In genomic region chr4:158291334-158292055, GRCh38 we compare ENCODE assay signal across 34 cellular contexts.
"Had no signal": no experiment of that assay in that cellular context is flagged by ENCODE, and none has a peak within 500 bp of the region (broad histone marks: within the 10 kb centered on the region; RNA-seq: fewer than 3 reads in every experiment).

No MANE protein-coding gene starts in this region.

- H3K4me3 Mint-ChIP-seq: activated CD4-positive, alpha-beta memory T cell treated with anti-CD3 and anti-CD28 coated beads, Interleukin-2, amount 10 ng/mL, durations not matched to agents 7 days and 5 days; activated naive CD4-positive, alpha-beta T cell treated with anti-CD3 and anti-CD28 coated beads, Interleukin-2, amount 50 U/mL, for 24 hours; activated naive CD8-positive, alpha-beta T cell treated with anti-CD3 and anti-CD28 coated beads, Interleukin-2, amount 10 ng/mL, durations not matched to agents 7 days and 5 days had no signal

- H2AFZ ChIP-seq: PC-9 had no signal

- H3K27ac Mint-ChIP-seq: activated CD4-positive, alpha-beta memory T cell treated with anti-CD3 and anti-CD28 coated beads, Interleukin-2, amount 10 ng/mL, durations not matched to agents 7 days and 5 days; activated naive CD4-positive, alpha-beta T cell treated with anti-CD3 and anti-CD28 coated beads, Interleukin-2, amount 50 U/mL, for 24 hours; activated naive CD8-positive, alpha-beta T cell treated with anti-CD3 and anti-CD28 coated beads, Interleukin-2, amount 10 ng/mL, durations not matched to agents 7 days and 5 days; activated T-helper 2 cell treated with anti-CD3 and anti-CD28 coated beads, Interferon-gamma antibody, Interleukin-2, Interleukin-4, amounts not matched to agents 10 μg/mL and 5 μg/mL and 100 μg/mL, durations not matched to agents 14 hours and 24 hours and 36 hours had no signal

- H3K4me3 ChIP-seq: body of pancreas, PC-9 had no signal

- H3K4me2 ChIP-seq: PC-9 had no signal

- H3K4me1 Mint-ChIP-seq: activated CD4-positive, alpha-beta memory T cell treated with anti-CD3 and anti-CD28 coated beads, Interleukin-2, amount 10 ng/mL, durations not matched to agents 7 days and 5 days; activated naive CD4-positive, alpha-beta T cell treated with anti-CD3 and anti-CD28 coated beads, Interleukin-2, amount 50 U/mL, for 24 hours; activated naive CD8-positive, alpha-beta T cell treated with anti-CD3 and anti-CD28 coated beads, Interleukin-2, amount 10 ng/mL, durations not matched to agents 7 days and 5 days had no signal

- H3K9me3 ChIP-seq: body of pancreas had no signal

- ATAC-seq: body of pancreas, Right ventricle myocardium inferior, SK-N-SH treated with all-trans-retinoic acid at 6 μM for 48 hours had no signal

- H3K27ac ChIP-seq: body of pancreas, PC-9, RWPE1, VCaP had no signal

- H3K27me3 Mint-ChIP-seq: activated CD4-positive, alpha-beta memory T cell treated with anti-CD3 and anti-CD28 coated beads, Interleukin-2, amount 10 ng/mL, durations not matched to agents 7 days and 5 days; activated naive CD4-positive, alpha-beta T cell treated with anti-CD3 and anti-CD28 coated beads, Interleukin-2, amount 50 U/mL, for 24 hours; activated naive CD8-positive, alpha-beta T cell treated with anti-CD3 and anti-CD28 coated beads, Interleukin-2, amount 10 ng/mL, durations not matched to agents 7 days and 5 days had no signal

- H3K27me3 ChIP-seq: body of pancreas had no signal

- H3K9me3 Mint-ChIP-seq: activated CD4-positive, alpha-beta memory T cell treated with anti-CD3 and anti-CD28 coated beads, Interleukin-2, amount 10 ng/mL, durations not matched to agents 7 days and 5 days; activated naive CD4-positive, alpha-beta T cell treated with anti-CD3 and anti-CD28 coated beads, Interleukin-2, amount 50 U/mL, for 24 hours had no signal

- DNase-seq: activated CD4-positive, alpha-beta memory T cell treated with anti-CD3 and anti-CD28 coated beads, Interleukin-2, amount 10 ng/mL, durations not matched to agents 7 days and 5 days; activated CD4-positive, alpha-beta T cell treated with anti-CD3 and anti-CD28 coated beads for 1 hour; activated CD4-positive, alpha-beta T cell treated with anti-CD3 and anti-CD28 coated beads for 48 hours; activated CD4-positive, CD25-positive, alpha-beta regulatory T cell; activated gamma-delta T cell; activated naive CD4-positive, alpha-beta T cell treated with Interleukin-2 at 50 U/mL for 16 hours; activated naive CD8-positive, alpha-beta T cell treated with anti-CD3 and anti-CD28 coated beads, Interleukin-2, amount 10 ng/mL, durations not matched to agents 7 days and 5 days; activated T-cell treated with anti-CD3 and anti-CD28 coated beads, Interleukin-2, amount 50 U/mL, for 1 hour; amygdala; body of pancreas; cerebellar nuclear complex; Karpas-422; MM.1S; MV-4-11; NCI-H1092; NCI-H1436 treated with DMSO at 0.1 percent for 48 hours; NCI-H1694 treated with DMSO at 0.1 percent for 48 hours; NCI-H2029; NCI-H2171; NCI-H510A; NCI-H526; NCI-H748 treated with DMSO at 0.1 percent for 48 hours; PC-9; SIG-M5; SW 1271; T-helper 1 cell; T-helper 2 cell; T-helper 9 cell had no signal

- H3K36me3 Mint-ChIP-seq: activated naive CD4-positive, alpha-beta T cell treated with anti-CD3 and anti-CD28 coated beads, Interleukin-2, amount 50 U/mL, for 24 hours; activated naive CD8-positive, alpha-beta T cell treated with anti-CD3 and anti-CD28 coated beads, Interleukin-2, amount 10 ng/mL, durations not matched to agents 7 days and 5 days had no signal

- H3K4me1 ChIP-seq: body of pancreas had no signal
